Comparison of ENCODE assay signal across 8 cellular contexts in the genomic region with DNA sequence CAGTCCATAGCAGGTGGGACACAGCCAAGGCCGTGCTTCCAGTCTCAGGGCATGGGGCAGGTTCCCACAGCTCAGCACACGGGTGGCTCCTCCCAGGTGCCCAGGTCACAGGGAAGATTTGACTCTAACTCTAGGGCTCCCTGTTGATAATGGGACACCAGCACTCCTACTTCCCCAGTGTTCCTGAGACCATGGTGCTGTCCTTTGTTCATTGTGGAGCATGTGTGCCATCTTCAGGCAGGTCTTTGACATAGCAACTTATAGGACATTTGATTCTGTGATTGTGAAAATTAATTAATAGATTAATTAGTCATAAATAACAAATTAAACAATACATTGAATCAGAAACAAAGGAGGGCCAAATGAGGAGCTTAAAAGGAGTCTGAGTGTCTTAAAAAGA.
DNase-seq lines count a peak whose midpoint lies in the region; ATAC-seq, FAIRE-seq and TF ChIP-seq lines count a peak whose summit lies in the region.
"Not testable (repeated sequence)": the region's sequence is repeated elsewhere in the genome, so short reads cannot be mapped to it uniquely, and the experiment has no call there.

No MANE protein-coding gene starts in this region.

- not testable (repeated sequence) for TF ChIP-seq RAD21 in HepG2 (CRISPR knock-in tag; IDR thresholded peaks at IDR 0.05)

- H3K4me1 ChIP-seq in HepG2 (ENCODE audit: insufficient read depth, low read length): not testable (repeated sequence)

- H3K36me3 Mint-ChIP-seq in activated B cell treated with CpG ODN at 0.5 μM for 24 hours (ENCODE audit: low read depth); stimulated activated naive B cell treated with anti-CD40 and anti-IgM and Interleukin-4, amounts not matched to agents 10 μg/mL and 1 μg/mL and 100 μg/mL, for 72 hours: not testable (repeated sequence)

- H3K4me3 ChIP-seq in GM12875 (ENCODE audit: low read depth, low read length); fibroblast of mammary gland (ENCODE audit: control insufficient read depth, low read depth, low read length); HepG2 (replicated peaks in 1 of 3; ENCODE audit: insufficient read depth in 1 of 3, low read depth in 2 of 3, low read length in 3 of 3): not testable (repeated sequence)

- H3K4me2 ChIP-seq in HepG2 (ENCODE audit: low read depth, low read length): not testable (repeated sequence)

- ATAC-seq in activated B cell treated with CpG ODN at 0.5 μM for 24 hours (ENCODE audit: low read depth): peak; percentile 62
- ATAC-seq in HepG2: peak; percentile 60
- peak; percentile 43 to 77 for ATAC-seq in stimulated activated naive B cell treated with anti-CD40 and anti-IgM and Interleukin-4, amounts not matched to agents 10 μg/mL and 1 μg/mL and 100 μg/mL, for 72 hours (replicated peaks)

- peak; percentile 29; the same call in 1 of the 2 replicates for TF ChIP-seq CTCF in GM12875 (IDR thresholded peaks at IDR 0.05; ENCODE audit: borderline replicate concordance, insufficient read depth, low read depth, low read length)
- TF ChIP-seq CTCF in activated B cell treated with CpG ODN at 0.5 μM for 24 hours (IDR thresholded peaks at IDR 0.05): not testable (repeated sequence)
- TF ChIP-seq CTCF in fibroblast of mammary gland (conservative IDR thresholded peaks at IDR 0.05; ENCODE audit: control insufficient read depth, insufficient read depth, low read depth, low read length): peak; percentile 12
- peak; percentile 41 for TF ChIP-seq CTCF in HepG2 (CRISPR knock-in tag; IDR thresholded peaks at IDR 0.05)

- not testable (repeated sequence) for H3K9me3 ChIP-seq in HepG2 (ENCODE audit: low read length)

- not testable (repeated sequence) for FAIRE-seq in HepG2 (lab: Jason Lieb, UNC)

- not testable (repeated sequence) for BruUV-seq in HepG2 (replicated peaks; lab: Mats Ljungman, UMichigan)

- CTCF ChIA-PET in activated B cell treated with CpG ODN at 0.5 μM for 24 hours (lab: Charles Lee); HepG2 (lab: Yijun Ruan, JAX; ENCODE audit: low intra/inter-chr PET ratio, low total read pairs): not testable (repeated sequence)

- H3K36me3 ChIP-seq in HepG2 (replicated peaks in 1 of 2; ENCODE audit: control insufficient read depth in 1 of 2, insufficient read depth in 2 of 2, low read length in 2 of 2): not testable (repeated sequence)

- POLR2A ChIA-PET in activated B cell treated with CpG ODN at 0.5 μM for 24 hours (lab: Charles Lee); HepG2 (lab: Yijun Ruan, JAX): not testable (repeated sequence)

- not testable (repeated sequence) for TF ChIP-seq POLR2A in HepG2 (IDR thresholded peaks at IDR 0.05; ENCODE audit: insufficient read depth in 1 of 2, low read depth in 2 of 2, low read length in 2 of 2)

- not testable (repeated sequence) for TF ChIP-seq EP300 in HepG2 (IDR thresholded peaks at IDR 0.05; ENCODE audit: low read depth in 2 of 2, low read length in 2 of 2); HepG2 (CRISPR knock-in tag; IDR thresholded peaks at IDR 0.05; ENCODE audit: borderline replicate concordance)

- not testable (repeated sequence) for H2AFZ ChIP-seq in HepG2 (ENCODE audit: low read length)

- not testable (repeated sequence) for H3K27ac Mint-ChIP-seq in activated B cell treated with CpG ODN at 0.5 μM for 24 hours; stimulated activated naive B cell treated with anti-CD40 and anti-IgM and Interleukin-4, amounts not matched to agents 10 μg/mL and 1 μg/mL and 100 μg/mL, for 72 hours

- not testable (repeated sequence) for H3K9me3 Mint-ChIP-seq in activated B cell treated with CpG ODN at 0.5 μM for 24 hours; stimulated activated naive B cell treated with anti-CD40 and anti-IgM and Interleukin-4, amounts not matched to agents 10 μg/mL and 1 μg/mL and 100 μg/mL, for 72 hours

- not testable (repeated sequence) for H3K4me1 Mint-ChIP-seq in activated B cell treated with CpG ODN at 0.5 μM for 24 hours; stimulated activated naive B cell treated with anti-CD40 and anti-IgM and Interleukin-4, amounts not matched to agents 10 μg/mL and 1 μg/mL and 100 μg/mL, for 72 hours

- DNase-seq in Caki2 (ENCODE audit: low read depth): peak; percentile 11
- peak; percentile 0 for DNase-seq in HK-2 (ENCODE audit: unreplicated experiment)
- DNase-seq in NCI-H460 (ENCODE audit: extremely low read depth, low read depth): peak; percentile 1
- not testable (repeated sequence) for DNase-seq in activated B cell treated with CpG ODN at 0.5 μM for 24 hours; stimulated activated naive B cell treated with anti-CD40 and anti-IgM and Interleukin-4, amounts not matched to agents 10 μg/mL and 1 μg/mL and 100 μg/mL, for 72 hours
- peak; percentile 5 for DNase-seq in fibroblast of mammary gland (ENCODE audit: low read depth)
- DNase-seq in HepG2 (ENCODE audit: low spot score): peak; percentile 0

- intact Hi-C loops in activated B cell treated with CpG ODN at 0.5 μM for 24 hours (cut with micrococcal nuclease); HepG2 (cut with micrococcal nuclease; ENCODE audit: unreplicated experiment): not testable (repeated sequence)

- H3K27ac ChIP-seq in HepG2 (ENCODE audit: extremely low read length, insufficient read depth, low read length): not testable (repeated sequence)

- in situ Hi-C loops in Caki2 (cut with HindIII; ENCODE audit: low pct_unique_long_range_greater_than_20kb, low sequenced_read_pairs); HepG2 (cut with HindIII; ENCODE audit: extremely low pct_ligation_motif_present, low pct_unique_long_range_greater_than_20kb): not testable (repeated sequence)

- not testable (repeated sequence) for H3K9ac ChIP-seq in HepG2 (ENCODE audit: insufficient read depth, low read depth, low read length)

- H4K20me1 ChIP-seq in HepG2 (ENCODE audit: insufficient read depth, low read length): not testable (repeated sequence)

- not testable (repeated sequence) for H3K27me3 Mint-ChIP-seq in activated B cell treated with CpG ODN at 0.5 μM for 24 hours; stimulated activated naive B cell treated with anti-CD40 and anti-IgM and Interleukin-4, amounts not matched to agents 10 μg/mL and 1 μg/mL and 100 μg/mL, for 72 hours

- WGBS in HepG2 (ENCODE audit: low lambda C conversion rate): no CpG with 5 or more reads among the region's 2 CpGs

- H3K27me3 ChIP-seq in HepG2 (ENCODE audit: control insufficient read depth in 1 of 2, insufficient read depth in 2 of 2, low read length in 2 of 2): not testable (repeated sequence)

- H3K4me3 Mint-ChIP-seq in activated B cell treated with CpG ODN at 0.5 μM for 24 hours; stimulated activated naive B cell treated with anti-CD40 and anti-IgM and Interleukin-4, amounts not matched to agents 10 μg/mL and 1 μg/mL and 100 μg/mL, for 72 hours: not testable (repeated sequence)

- H3K79me2 ChIP-seq in HepG2 (ENCODE audit: insufficient read depth, low read length): not testable (repeated sequence)

TF ChIP-seq in HepG2, 621 proteins besides CTCF, POLR2A, EP300 and RAD21:
- TF ChIP-seq STAG1 (CRISPR knock-in tag; IDR thresholded peaks at IDR 0.05): peak; percentile 42
